Comparison of ENCODE assay signal across 6 cellular contexts in genomic region chr6:161722394-161722793, GRCh38.
"Had no signal": no experiment of that assay in that cellular context is flagged by ENCODE, and none has a peak within 500 bp of the region (broad histone marks: within the 10 kb centered on the region; RNA-seq: fewer than 3 reads in every experiment).

No MANE protein-coding gene starts in this region.

- FAIRE-seq: HTR-8/SVneo had no signal

- H3K4me2 ChIP-seq: KMS-11 had no signal

- H3K9ac ChIP-seq: KMS-11 had no signal

- H3K4me1 Mint-ChIP-seq: IgD-negative memory B cell had no signal

- H3K27ac Mint-ChIP-seq: IgD-negative memory B cell had no signal

- H3K36me3 Mint-ChIP-seq: IgD-negative memory B cell had no signal

- DNase-seq: KBM-7, KG1 had no signal

- H3K27me3 Mint-ChIP-seq: IgD-negative memory B cell had no signal

- H3K27ac ChIP-seq: HL-60, KMS-11 had no signal
